ENCODE assay signal across 7 cellular contexts in genomic region chr10:110273474-110273873, GRCh38. TPM values are rescaled to one million over a fixed set of nuclear protein-coding genes. Genes with fewer than 3 reads are reported as not detected.
DNase-seq lines count a peak whose midpoint lies in the region; ATAC-seq and TF ChIP-seq lines count a peak whose summit lies in the region.

No MANE protein-coding gene starts in this region.

- H3K9me3 ChIP-seq in tibial nerve: no peaks in the 10 kb centered on the region

- H3K27ac Mint-ChIP-seq in MCF 10A (ENCODE audit: low read depth, unreplicated experiment): peak overlapping the region; percentile 2

- no peaks in the 10 kb centered on the region for H3K36me3 ChIP-seq in tibial nerve

- H3K4me3 ChIP-seq in tibial nerve: no peak overlapping the region

- H3K27me3 Mint-ChIP-seq in MCF 10A (ENCODE audit: insufficient read depth, unreplicated experiment): no peaks in the 10 kb centered on the region

- CTCF ChIA-PET in MCF 10A (lab: Yijun Ruan, JAX): interaction anchor here (0.6 to 3.7 kb wide), 7 partner anchors 18 to 389 kb away, joined by 3 to 42 read pairs (median 4); no protein-coding TSS in a partner anchor

- H3K4me3 Mint-ChIP-seq in MCF 10A (ENCODE audit: unreplicated experiment): no peak overlapping the region

- H3K9me3 Mint-ChIP-seq in MCF 10A (ENCODE audit: unreplicated experiment): no peaks in the 10 kb centered on the region

- intact Hi-C loops in MCF 10A (cut with micrococcal nuclease): no loop called here

- no peak for TF ChIP-seq POLR2A in tibial nerve (IDR thresholded peaks at IDR 0.05)

- H3K4me1 Mint-ChIP-seq in MCF 10A (ENCODE audit: insufficient read depth, unreplicated experiment): peaks cover 16% of the 10 kb centered on the region

- no peaks in the 10 kb centered on the region for H3K27me3 ChIP-seq in tibial nerve

- POLR2A ChIA-PET in MCF 10A (lab: Yijun Ruan, JAX): interaction anchor here (0.6 to 4.0 kb wide), 8 partner anchors 31 to 136 kb away, joined by 3 to 30 read pairs (median 4); partner anchors contain the start of gene SMNDC1

- 32 to 34% methylated on average over 4 of the region's 4 CpGs for WGBS in tibial nerve, 2 donors

- peaks cover 5% of the 10 kb centered on the region for H3K36me3 Mint-ChIP-seq in MCF 10A (ENCODE audit: insufficient read depth, unreplicated experiment)

- TF ChIP-seq EP300 in tibial nerve (IDR thresholded peaks at IDR 0.05): peak in 1 of 2 donors; percentile 85

- DNase-seq in NCI-H69 (lab: John Stamatoyannopoulos, UW) (peak; percentile 3), MCF 10A (ENCODE audit: unreplicated experiment) (peak; percentile 91), midbrain (lab: John Stamatoyannopoulos, UW) (peak; percentile 25), tibial nerve (ENCODE audit: low spot score in 2 of 2) (peak; percentile 71 to 77)

- peaks cover 3 to 81% (median 38%) of the 10 kb centered on the region in 4 donors for H3K4me1 ChIP-seq in tibial nerve

- H3K27ac ChIP-seq in tibial nerve: peak overlapping the region in 3 of 4 donors; percentile 48 to 90 (median 76)

- no TSS peak for BruUV-seq in MCF 10A (replicated peaks; lab: Mats Ljungman, UMichigan)

- TF ChIP-seq CTCF in MCF 10A (IDR thresholded peaks at IDR 0.05; ENCODE audit: unreplicated experiment): no peak
- no peak for TF ChIP-seq CTCF in tibial nerve (IDR thresholded peaks at IDR 0.05)

- ATAC-seq in GM18867 (IDR thresholded peaks at IDR 0.05; ENCODE audit: unreplicated experiment): peak; percentile 29
- no peak for ATAC-seq in HG03457 (IDR thresholded peaks at IDR 0.05; ENCODE audit: unreplicated experiment)
- no peak for ATAC-seq in GM21390 (IDR thresholded peaks at IDR 0.05; ENCODE audit: unreplicated experiment)

RNA-seq across cellular contexts. Expression of gene SMNDC1, which starts 31.2 kb away (rescaled TPM):
- total RNA-seq in MCF 10A (2022): 46.6 and 48.2 TPM in 2 replicates
- total RNA-seq in tibial nerve: 10 to 100 TPM; 11.4 to 21.0 (median 15.3) TPM

Comparison
In these comparisons a context has a peak if more than half of its experiments do, and no peak if none do; other contexts are left out.
1. DNase-seq: peak in every context shown above with its lines; median percentile 91 in MCF 10A; 74 in tibial nerve; 25 in midbrain; 3 in NCI-H69.